18 cellular contexts compared by ENCODE assay signal in the genomic region with DNA sequence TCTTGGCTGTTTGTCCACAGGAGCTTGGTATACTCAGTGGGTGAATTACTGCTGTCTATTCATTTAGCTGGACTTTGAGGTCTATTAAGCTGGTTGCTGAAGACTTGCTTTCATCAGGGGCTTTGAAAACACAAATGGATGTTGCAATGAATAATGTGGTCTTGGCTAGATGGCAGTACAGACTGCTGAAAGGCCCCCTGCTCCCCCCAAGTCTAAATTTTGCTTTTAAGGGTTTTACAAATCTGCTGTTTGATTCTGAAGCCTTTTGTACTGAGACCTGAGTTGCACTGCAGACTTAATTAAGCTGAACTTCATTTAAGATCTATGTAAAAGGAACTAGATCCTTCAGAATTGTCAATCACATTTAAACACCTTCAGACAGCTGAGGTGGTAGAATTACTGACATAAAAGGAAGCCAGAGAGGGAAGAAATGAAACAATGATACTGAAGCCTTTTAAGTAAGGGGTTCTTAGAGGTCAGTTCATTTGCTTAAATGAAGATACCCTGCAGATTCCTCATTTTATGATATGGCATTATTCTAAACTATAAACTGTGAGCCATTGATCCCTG. TPM values are rescaled to one million over a fixed set of nuclear protein-coding genes. Genes with fewer than 3 reads are reported as not detected.
DNase-seq lines count a peak whose midpoint lies in the region; ATAC-seq and TF ChIP-seq lines count a peak whose summit lies in the region.
"Had no signal": no experiment of that assay in that cellular context is flagged by ENCODE, and none has a peak within 500 bp of the region (broad histone marks: within the 10 kb centered on the region; RNA-seq: fewer than 3 reads in every experiment).

No MANE protein-coding gene starts in this region.

- no peak for TF ChIP-seq CTCF in heart left ventricle (IDR thresholded peaks at IDR 0.05)

- H3K4me1 Mint-ChIP-seq in activated CD8-positive, alpha-beta T cell treated with anti-CD3 and anti-CD28 coated beads, Interleukin-2, amount 10 ng/mL, durations not matched to agents 7 days and 5 days (ENCODE audit: low read depth): no peaks in the 10 kb centered on the region

- POLR2A ChIA-PET in activated CD8-positive, alpha-beta T cell treated with anti-CD3 and anti-CD28 coated beads, Interleukin-2, amount 10 ng/mL, durations not matched to agents 7 days and 5 days (lab: Charles Lee): no interaction called here

- CTCF ChIA-PET in activated CD8-positive, alpha-beta T cell treated with anti-CD3 and anti-CD28 coated beads, Interleukin-2, amount 10 ng/mL, durations not matched to agents 7 days and 5 days (lab: Charles Lee): interaction anchor here (1.2 kb wide), 1 partner anchor 16 kb away, joined by 4 read pairs; no protein-coding TSS in a partner anchor

- no peak overlapping the region for H3K4me3 Mint-ChIP-seq in activated CD8-positive, alpha-beta T cell treated with anti-CD3 and anti-CD28 coated beads, Interleukin-2, amount 10 ng/mL, durations not matched to agents 7 days and 5 days
- H3K4me3 Mint-ChIP-seq: naive thymus-derived CD4-positive, alpha-beta T cell had no signal

- no peak overlapping the region for H3K27ac Mint-ChIP-seq in activated CD8-positive, alpha-beta T cell treated with anti-CD3 and anti-CD28 coated beads, Interleukin-2, amount 10 ng/mL, durations not matched to agents 7 days and 5 days
- H3K27ac Mint-ChIP-seq: naive thymus-derived CD4-positive, alpha-beta T cell had no signal

- H3K4me1 ChIP-seq in ACC112 (ENCODE audit: control insufficient read depth, insufficient read depth, low read length, unreplicated experiment) (peaks cover 10% of the 10 kb centered on the region), adipocyte (ENCODE audit: control insufficient read depth, insufficient read depth, low read length) (no peaks in the 10 kb centered on the region), heart left ventricle (peaks cover 0 to 10% (median 5%) of the 10 kb centered on the region in 12 donors)

- ATAC-seq in HG02884 (IDR thresholded peaks at IDR 0.05; ENCODE audit: unreplicated experiment) (no peak), GM21528 (IDR thresholded peaks at IDR 0.05; ENCODE audit: low FRiP score, unreplicated experiment) (no peak), heart left ventricle (no peak)
- ATAC-seq in activated CD8-positive, alpha-beta T cell treated with anti-CD3 and anti-CD28 coated beads, Interleukin-2, amount 10 ng/mL, durations not matched to agents 7 days and 5 days: no peak
- ATAC-seq: left ventricle myocardium superior; naive thymus-derived CD4-positive, alpha-beta T cell; Panc1 had no signal

- no peaks in the 10 kb centered on the region for H3K36me3 Mint-ChIP-seq in activated CD8-positive, alpha-beta T cell treated with anti-CD3 and anti-CD28 coated beads, Interleukin-2, amount 10 ng/mL, durations not matched to agents 7 days and 5 days (ENCODE audit: low read depth)
- H3K36me3 Mint-ChIP-seq: naive thymus-derived CD4-positive, alpha-beta T cell had no signal

- peaks cover 55% of the 10 kb centered on the region for H3K27me3 Mint-ChIP-seq in activated CD8-positive, alpha-beta T cell treated with anti-CD3 and anti-CD28 coated beads, Interleukin-2, amount 10 ng/mL, durations not matched to agents 7 days and 5 days (ENCODE audit: low read depth)

- peak overlapping the region; percentile 30 for H3K4me3 ChIP-seq in ACC112 (ENCODE audit: low read depth, low read length)
- H3K4me3 ChIP-seq in adipocyte (ENCODE audit: low read length): peak overlapping the region; percentile 79
- no peak overlapping the region for H3K4me3 ChIP-seq in heart left ventricle
- H3K4me3 ChIP-seq: right atrium auricular region, tibial artery had no signal

- no peaks in the 10 kb centered on the region for H3K79me2 ChIP-seq in ACC112 (ENCODE audit: control insufficient read depth, insufficient read depth, low read length, unreplicated experiment)

- intact Hi-C loops in heart left ventricle (cut with DNase I): loop anchor here in 9 of 10 donors (5.0 to 10.0 kb wide), 12 partner anchors 177 to 1927 kb away; no protein-coding TSS in a partner anchor

- H3K36me3 ChIP-seq in ACC112 (ENCODE audit: insufficient read depth, low read length) (no peaks in the 10 kb centered on the region), adipocyte (ENCODE audit: control insufficient read depth, insufficient read depth, low read length, severe bottlenecking) (no peaks in the 10 kb centered on the region), heart left ventricle (no peaks in the 10 kb centered on the region)
- H3K36me3 ChIP-seq: right atrium auricular region, tibial artery had no signal

- DNase-seq in NCI-H1092 (lab: John Stamatoyannopoulos, UW) (peak; percentile 7), adipocyte (ENCODE audit: low read depth) (peak; percentile 69), left kidney (ENCODE audit: low read depth, low spot score) (peak; percentile 31), heart left ventricle (no peak)
- DNase-seq in activated CD8-positive, alpha-beta T cell treated with anti-CD3 and anti-CD28 coated beads, Interleukin-2, amount 10 ng/mL, durations not matched to agents 7 days and 5 days: no peak
- DNase-seq: activated effector memory CD4-positive, alpha-beta T cell treated with anti-CD3 and anti-CD28 coated beads, Interleukin-2, amount 50 U/mL, for 16 hours; dermis blood vessel endothelial cell; GOT3; left ventricle myocardium superior; naive thymus-derived CD4-positive, alpha-beta T cell; NCI-H226; stimulated activated CD4-positive, alpha-beta T cell treated with anti-CD3 and anti-CD28 coated beads, Interleukin-1b, Interleukin-23, amount 100 ng/mL, for 48 hours; tibial artery had no signal

- peak overlapping the region; percentile 55 for H3K9ac ChIP-seq in adipocyte (ENCODE audit: low read length)

- H3K27ac ChIP-seq in ACC112 (ENCODE audit: low read depth, low read length) (no peak overlapping the region), heart left ventricle (no peak overlapping the region)
- H3K27ac ChIP-seq: right atrium auricular region, tibial artery had no signal

- H3K9me3 ChIP-seq in adipocyte (ENCODE audit: control insufficient read depth, low read length) (no peaks in the 10 kb centered on the region), heart left ventricle (no peaks in the 10 kb centered on the region)
- H3K9me3 ChIP-seq: right atrium auricular region, tibial artery had no signal

- TF ChIP-seq POLR2A in heart left ventricle (IDR thresholded peaks at IDR 0.05): no peak

- H3K9me3 Mint-ChIP-seq in activated CD8-positive, alpha-beta T cell treated with anti-CD3 and anti-CD28 coated beads, Interleukin-2, amount 10 ng/mL, durations not matched to agents 7 days and 5 days (ENCODE audit: insufficient read depth): no peaks in the 10 kb centered on the region
- H3K9me3 Mint-ChIP-seq: naive thymus-derived CD4-positive, alpha-beta T cell had no signal

- no peaks in the 10 kb centered on the region for H3K27me3 ChIP-seq in ACC112 (ENCODE audit: insufficient read depth, low read length)
- H3K27me3 ChIP-seq in adipocyte (replicated peaks; ENCODE audit: control insufficient read depth, insufficient read depth, low read length): no peaks in the 10 kb centered on the region
- H3K27me3 ChIP-seq in heart left ventricle: peaks cover 9 to 60% (median 40%) of the 10 kb centered on the region in 9 donors
- H3K27me3 ChIP-seq: right atrium auricular region, tibial artery had no signal

- no peak overlapping the region for H2AFZ ChIP-seq in ACC112 (ENCODE audit: low read length, unreplicated experiment)

RNA-seq across cellular contexts. Expression of a gene that starts 37.3 kb away (rescaled TPM):
- total RNA-seq in activated CD8-positive, alpha-beta T cell treated with anti-CD3 and anti-CD28 coated beads, Interleukin-2, amount 10 ng/mL, durations not matched to agents 7 days and 5 days: under 1 TPM in 1 of 2 experiments, not detected in 1; 0.08 TPM
- total RNA-seq in heart left ventricle: under 1 TPM in 8 of 9 donors, not detected in 1; 0.02 to 0.32 (median 0.12) TPM
- not detected for polyA plus RNA-seq in heart left ventricle
- total RNA-seq: left ventricle myocardium superior had no signal

RNA-seq across cellular contexts. Expression of a gene that starts 37.5 kb away (rescaled TPM):
- 10 to 100 TPM; 35.2 to 38.1 TPM for total RNA-seq in activated CD8-positive, alpha-beta T cell treated with anti-CD3 and anti-CD28 coated beads, Interleukin-2, amount 10 ng/mL, durations not matched to agents 7 days and 5 days
- total RNA-seq in heart left ventricle: 10 to 100 TPM; 18.2 to 43.9 (median 31.0) TPM
- polyA plus RNA-seq in heart left ventricle: 10 to 100 TPM in 1 of 2 donors, 1 to 10 TPM in 1; 4.1 to 24.9 TPM

Comparison
In these comparisons a context has a peak if more than half of its experiments do, and no peak if none do; other contexts are left out.
1. H3K4me3 ChIP-seq: peak in ACC112 (single experiment) and adipocyte (single experiment); none in heart left ventricle (0 of 12).
2. DNase-seq: peak in NCI-H1092 (single experiment), adipocyte (single experiment) and left kidney (single experiment); none in activated CD8-positive, alpha-beta T cell treated with anti-CD3 and anti-CD28 coated beads, Interleukin-2, amount 10 ng/mL, durations not matched to agents 7 days and 5 days (single experiment) and heart left ventricle (0 of 5).